ENCODE assay signal across 8 cellular contexts in genomic region chr21:24298040-24298439, GRCh38.
"Had no signal": no experiment of that assay in that cellular context is flagged by ENCODE, and none has a peak within 500 bp of the region (broad histone marks: within the 10 kb centered on the region; RNA-seq: fewer than 3 reads in every experiment).

No MANE protein-coding gene starts in this region.

- FAIRE-seq: H1, H54, HTR-8/SVneo had no signal

- H2AFZ ChIP-seq: GM23338 had no signal

- DNase-seq: H9, HCEC 1CT, Kasumi-1, KG1 had no signal

- H3K4me2 ChIP-seq: GM23338 had no signal

- ATAC-seq: GM23338 had no signal

- H3K4me3 ChIP-seq: GM23338 had no signal
